Comparison of ENCODE assay signal across 8 cellular contexts in genomic region chr19:45668342-45668871, GRCh38. TPM values are rescaled to one million over a fixed set of nuclear protein-coding genes. Genes with fewer than 3 reads are reported as not detected.
DNase-seq lines count a peak whose midpoint lies in the region; ATAC-seq, FAIRE-seq and TF ChIP-seq lines count a peak whose summit lies in the region.

No MANE protein-coding gene starts in this region.

- no peak for DNase-seq in Caco-2
- no peak for DNase-seq in HepG2 (ENCODE audit: low spot score)
- no peak for DNase-seq in thoracic aorta (ENCODE audit: low spot score)
- no peak for DNase-seq in NCI-H1930 (lab: John Stamatoyannopoulos, UW)
- DNase-seq in RKO (ENCODE audit: low spot score): no peak

- peak overlapping the region; percentile 96 for H3K4me2 ChIP-seq in HepG2 (ENCODE audit: low read depth, low read length)

- CTCF ChIA-PET in Caco-2 (lab: Charles Lee): interaction anchor here (0.5 to 2.7 kb wide), 8 partner anchors 8 to 190 kb away, joined by 3 to 18 read pairs (median 6); partner anchors contain the start of genes QPCTL and SNRPD2
- CTCF ChIA-PET in HepG2 (lab: Yijun Ruan, JAX; ENCODE audit: low intra/inter-chr PET ratio, low total read pairs): no interaction called here

- FAIRE-seq in HepG2 (lab: Jason Lieb, UNC): no peak

- H3K36me3 Mint-ChIP-seq in Caco-2 (ENCODE audit: insufficient read depth, unreplicated experiment) (peaks cover 11% of the 10 kb centered on the region), IgD-negative memory B cell (no peaks in the 10 kb centered on the region)
- H3K36me3 Mint-ChIP-seq in activated naive CD8-positive, alpha-beta T cell: no peaks in the 10 kb centered on the region

- H2AFZ ChIP-seq in HepG2 (ENCODE audit: low read length): no peak overlapping the region

- no peak for TF ChIP-seq RAD21 in HepG2 (CRISPR knock-in tag; IDR thresholded peaks at IDR 0.05)

- in situ Hi-C loops in HepG2 (cut with HindIII; ENCODE audit: extremely low pct_ligation_motif_present, low pct_unique_long_range_greater_than_20kb): no loop called here

- BruUV-seq in Caco-2 (replicated peaks; lab: Mats Ljungman, UMichigan) (no TSS peak), HepG2 (replicated peaks; lab: Mats Ljungman, UMichigan) (no TSS peak)

- H3K9me3 Mint-ChIP-seq in Caco-2 (ENCODE audit: unreplicated experiment) (no peaks in the 10 kb centered on the region), IgD-negative memory B cell (peaks cover 0 to 1% (median 0%) of the 10 kb centered on the region in 3 donors)
- no peaks in the 10 kb centered on the region for H3K9me3 Mint-ChIP-seq in activated naive CD8-positive, alpha-beta T cell (ENCODE audit: low read depth)

- H3K27me3 Mint-ChIP-seq in Caco-2 (ENCODE audit: insufficient read depth, unreplicated experiment) (no peaks in the 10 kb centered on the region), IgD-negative memory B cell (peaks cover 30% of the 10 kb centered on the region)
- no peaks in the 10 kb centered on the region for H3K27me3 Mint-ChIP-seq in activated naive CD8-positive, alpha-beta T cell

- 0 out of 2 replicates have a peak overlapping the region, but pooled peaks have one; percentile 35 for H3K9ac ChIP-seq in HepG2 (ENCODE audit: insufficient read depth, low read depth, low read length)

- intact Hi-C loops in Caco-2 (cut with micrococcal nuclease; ENCODE audit: unreplicated experiment): no loop called here
- intact Hi-C loops in HepG2 (cut with micrococcal nuclease; ENCODE audit: unreplicated experiment): no loop called here

- no peaks in the 10 kb centered on the region for H3K27me3 ChIP-seq in Caco-2 (replicated peaks; ENCODE audit: control insufficient read depth, insufficient read depth, low read length)
- peaks cover 2 to 11% of the 10 kb centered on the region in 2 experiments; a peak in 3 of 5 replicates for H3K27me3 ChIP-seq in HepG2 (ENCODE audit: control insufficient read depth in 1 of 2, insufficient read depth in 2 of 2, low read length in 2 of 2)
- H3K27me3 ChIP-seq in thoracic aorta (replicated peaks; ENCODE audit: insufficient read depth): peaks cover 26% of the 10 kb centered on the region

- TF ChIP-seq EP300 in HepG2 (IDR thresholded peaks at IDR 0.05; ENCODE audit: low read depth in 2 of 2, low read length in 2 of 2) (no peak), HepG2 (CRISPR knock-in tag; IDR thresholded peaks at IDR 0.05; ENCODE audit: borderline replicate concordance) (no peak)

- POLR2A ChIA-PET in Caco-2 (lab: Charles Lee): interaction anchor here (1.4 kb wide), 1 partner anchor 9 kb away, joined by 12 read pairs; no protein-coding TSS in a partner anchor
- POLR2A ChIA-PET in HepG2 (lab: Yijun Ruan, JAX): interaction anchor here (0.6 to 2.4 kb wide), 12 partner anchors 9 to 101 kb away, joined by 3 to 12 read pairs (median 4); partner anchors contain the start of genes EML2, QPCTL, SIX5 and SNRPD2

- no peaks in the 10 kb centered on the region for H3K9me3 ChIP-seq in Caco-2
- H3K9me3 ChIP-seq in HepG2 (ENCODE audit: low read length): no peaks in the 10 kb centered on the region
- no peaks in the 10 kb centered on the region for H3K9me3 ChIP-seq in thoracic aorta

- H3K4me3 Mint-ChIP-seq in Caco-2 (ENCODE audit: unreplicated experiment): peak overlapping the region; percentile 85
- peak overlapping the region; percentile 64 to 84 (median 79) for H3K4me3 Mint-ChIP-seq in IgD-negative memory B cell
- H3K4me3 Mint-ChIP-seq in activated naive CD8-positive, alpha-beta T cell: peak overlapping the region; percentile 92

- H3K4me3 ChIP-seq in Caco-2 (ENCODE audit: low read depth, low read length) (peak overlapping the region; percentile 59), HepG2 (replicated peaks in 1 of 3; ENCODE audit: insufficient read depth in 1 of 3, low read depth in 2 of 3, low read length in 3 of 3) (peak overlapping the region; percentile 60 to 78 (median 65)), thoracic aorta (peak overlapping the region; percentile 68)

- WGBS in HepG2 (ENCODE audit: low lambda C conversion rate): under 1% methylated on average over 19 of the region's 19 CpGs

- peaks cover 8% of the 10 kb centered on the region for H3K4me1 Mint-ChIP-seq in Caco-2 (ENCODE audit: low read depth, unreplicated experiment)
- H3K4me1 Mint-ChIP-seq in IgD-negative memory B cell: peaks cover 11 to 21% (median 12%) of the 10 kb centered on the region in 3 donors
- H3K4me1 Mint-ChIP-seq in activated naive CD8-positive, alpha-beta T cell (ENCODE audit: low read depth): peaks cover 31% of the 10 kb centered on the region

- no peak for TF ChIP-seq POLR2A in HepG2 (IDR thresholded peaks at IDR 0.05; ENCODE audit: insufficient read depth in 1 of 2, low read depth in 2 of 2, low read length in 2 of 2)

- no peaks in the 10 kb centered on the region for H4K20me1 ChIP-seq in HepG2 (ENCODE audit: insufficient read depth, low read length)

- H3K79me2 ChIP-seq in HepG2 (ENCODE audit: insufficient read depth, low read length): no peaks in the 10 kb centered on the region

- H3K4me1 ChIP-seq in Caco-2 (no peaks in the 10 kb centered on the region), HepG2 (ENCODE audit: insufficient read depth, low read length) (peaks cover 44% of the 10 kb centered on the region), thoracic aorta (ENCODE audit: control insufficient read depth in 1 of 2, low read depth in 2 of 2) (peaks cover 12 to 18% of the 10 kb centered on the region in 2 donors)

- H3K27ac Mint-ChIP-seq in Caco-2 (ENCODE audit: unreplicated experiment) (no peak overlapping the region), IgD-negative memory B cell (peak overlapping the region in 2 of 3 donors; percentile 53 to 88)
- H3K27ac Mint-ChIP-seq in activated naive CD8-positive, alpha-beta T cell: peak overlapping the region; percentile 69

- ATAC-seq in HepG2 (no peak), thoracic aorta (ENCODE audit: insufficient number of reproducible peaks, low FRiP score, low read depth) (no peak), GM18868 (IDR thresholded peaks at IDR 0.05; ENCODE audit: unreplicated experiment) (no peak)

- H3K36me3 ChIP-seq in Caco-2 (ENCODE audit: control insufficient read depth, insufficient read depth, low read length) (no peaks in the 10 kb centered on the region), HepG2 (replicated peaks in 1 of 2; ENCODE audit: control insufficient read depth in 1 of 2, insufficient read depth in 2 of 2, low read length in 2 of 2) (no peaks in the 10 kb centered on the region), thoracic aorta (no peaks in the 10 kb centered on the region)

- TF ChIP-seq CTCF in Caco-2 (IDR thresholded peaks at IDR 0.05; ENCODE audit: insufficient read depth in 1 of 2, low read depth in 1 of 2, low read length in 1 of 2, severe bottlenecking in 1 of 2, unreplicated experiment in 1 of 2) (no peak), HepG2 (CRISPR knock-in tag; IDR thresholded peaks at IDR 0.05) (no peak), thoracic aorta (IDR thresholded peaks at IDR 0.05) (no peak)

- H3K27ac ChIP-seq in HepG2 (ENCODE audit: extremely low read length, insufficient read depth, low read length) (no peak overlapping the region), thoracic aorta (no peak overlapping the region)

RNA-seq across cellular contexts. Expression of gene GIPR, which starts 0.4 kb away (rescaled TPM):
- total RNA-seq in Caco-2 (2022) (2.6 and 4.6 TPM in 2 replicates), HepG2 (2016; rRNA removed; fragmentation: Illumina TruSeq; extraction: Trizol) (0.15 TPM in 1 of 2 replicates, not detected in the other), thoracic aorta (under 1 TPM in 1 of 2 donors, not detected in 1; 0.14 TPM)
- polyA plus RNA-seq in IgD-negative memory B cell (not detected), HepG2 (2011; rRNA removed) (1.2 and 1.7 TPM in 2 replicates)
- not detected in 2 replicates for total RNA-seq in HepG2 (2016; cell fraction: cytosol; rRNA removed; fragmentation: Illumina TruSeq; extraction: Trizol; ENCODE audit: low read depth)
- not detected in 2 replicates for total RNA-seq in HepG2 (2016; cell fraction: insoluble cytoplasmic fraction; rRNA removed; fragmentation: Illumina TruSeq; extraction: Trizol)
- total RNA-seq in HepG2 (2016; cell fraction: membrane; rRNA removed; fragmentation: Illumina TruSeq; extraction: Trizol): 0.07 TPM in 1 of 2 replicates, not detected in the other
- total RNA-seq in HepG2 (2016; cell fraction: nucleus; rRNA removed; fragmentation: Illumina TruSeq; extraction: Trizol): not detected in 2 replicates
- 0.23 and 0.27 TPM in 2 replicates for polyA plus RNA-seq in HepG2 (2011; cell fraction: cytosol; rRNA removed)
- 10.6 TPM in 2 replicates for polyA plus RNA-seq in HepG2 (2011; cell fraction: nucleus; rRNA removed)
- polyA plus RNA-seq in HepG2 (2012): 1.3 and 2.2 TPM in 2 replicates
- not detected in 2 replicates for polyA plus RNA-seq in HepG2 (2016; cell fraction: cytosol; fragmentation: Illumina TruSeq; extraction: Trizol; ENCODE audit: low read depth)
- polyA plus RNA-seq in HepG2 (2016; cell fraction: insoluble cytoplasmic fraction; fragmentation: Illumina TruSeq; extraction: Trizol; ENCODE audit: low read depth): not detected in 2 replicates
- not detected in 2 replicates for polyA plus RNA-seq in HepG2 (2016; cell fraction: membrane; fragmentation: Illumina TruSeq; extraction: Trizol; ENCODE audit: low read depth)
- polyA plus RNA-seq in HepG2 (2016; cell fraction: nucleus; fragmentation: Illumina TruSeq; extraction: Trizol; ENCODE audit: insufficient read depth, low read depth): 0.31 TPM in 2 replicates
- polyA minus RNA-seq in HepG2 (2011; rRNA and poly(A)+ RNA removed; ENCODE audit: low replicate concordance): 0.47 and 2.5 TPM in 2 replicates
- polyA minus RNA-seq in HepG2 (2011; cell fraction: cytosol; rRNA and poly(A)+ RNA removed): 0.59 TPM in 1 of 2 replicates, not detected in the other
- 4.5 and 7.2 TPM in 2 replicates for polyA minus RNA-seq in HepG2 (2011; cell fraction: nucleus; rRNA and poly(A)+ RNA removed)

RNA-seq across cellular contexts. Expression of gene SNRPD2, which starts 23.3 kb away (rescaled TPM):
- total RNA-seq in Caco-2 (2022): 579 and 587 TPM in 2 replicates
- 841 TPM for polyA plus RNA-seq in IgD-negative memory B cell
- 485 and 593 TPM in 2 replicates for total RNA-seq in HepG2 (2016; rRNA removed; fragmentation: Illumina TruSeq; extraction: Trizol)
- 546 and 637 TPM in 2 replicates for total RNA-seq in HepG2 (2016; cell fraction: cytosol; rRNA removed; fragmentation: Illumina TruSeq; extraction: Trizol; ENCODE audit: low read depth)
- 493 and 623 TPM in 2 replicates for total RNA-seq in HepG2 (2016; cell fraction: insoluble cytoplasmic fraction; rRNA removed; fragmentation: Illumina TruSeq; extraction: Trizol)
- 348 and 425 TPM in 2 replicates for total RNA-seq in HepG2 (2016; cell fraction: membrane; rRNA removed; fragmentation: Illumina TruSeq; extraction: Trizol)
- total RNA-seq in HepG2 (2016; cell fraction: nucleus; rRNA removed; fragmentation: Illumina TruSeq; extraction: Trizol): 161 and 163 TPM in 2 replicates
- 284 and 299 TPM in 2 replicates for polyA plus RNA-seq in HepG2 (2011; rRNA removed)
- 310 and 320 TPM in 2 replicates for polyA plus RNA-seq in HepG2 (2011; cell fraction: cytosol; rRNA removed)
- 64.5 and 68.4 TPM in 2 replicates for polyA plus RNA-seq in HepG2 (2011; cell fraction: nucleus; rRNA removed)
- 162 and 279 TPM in 2 replicates for polyA plus RNA-seq in HepG2 (2012)
- 325 and 406 TPM in 2 replicates for polyA plus RNA-seq in HepG2 (2016; cell fraction: cytosol; fragmentation: Illumina TruSeq; extraction: Trizol; ENCODE audit: low read depth)
- polyA plus RNA-seq in HepG2 (2016; cell fraction: insoluble cytoplasmic fraction; fragmentation: Illumina TruSeq; extraction: Trizol; ENCODE audit: low read depth): 334 and 359 TPM in 2 replicates
- 194 and 247 TPM in 2 replicates for polyA plus RNA-seq in HepG2 (2016; cell fraction: membrane; fragmentation: Illumina TruSeq; extraction: Trizol; ENCODE audit: low read depth)
- 168 and 190 TPM in 2 replicates for polyA plus RNA-seq in HepG2 (2016; cell fraction: nucleus; fragmentation: Illumina TruSeq; extraction: Trizol; ENCODE audit: insufficient read depth, low read depth)
- polyA minus RNA-seq in HepG2 (2011; rRNA and poly(A)+ RNA removed; ENCODE audit: low replicate concordance): 51.2 and 102 TPM in 2 replicates
- polyA minus RNA-seq in HepG2 (2011; cell fraction: cytosol; rRNA and poly(A)+ RNA removed): 47.3 and 47.6 TPM in 2 replicates
- 25.2 and 32.9 TPM in 2 replicates for polyA minus RNA-seq in HepG2 (2011; cell fraction: nucleus; rRNA and poly(A)+ RNA removed)
- 10 to 100 TPM; 65.7 to 70.1 TPM for total RNA-seq in thoracic aorta

RNA-seq across cellular contexts. Expression of gene QPCTL, which starts 24.1 kb away (rescaled TPM):
- total RNA-seq in Caco-2 (2022) (16.9 and 20.2 TPM in 2 replicates), HepG2 (2016; rRNA removed; fragmentation: Illumina TruSeq; extraction: Trizol) (6.8 and 16.0 TPM in 2 replicates), thoracic aorta (1 to 10 TPM; 4.6 to 8.8 TPM)
- polyA plus RNA-seq in IgD-negative memory B cell (2.7 TPM), HepG2 (2011; rRNA removed) (19.1 and 24.8 TPM in 2 replicates)
- 4.4 and 5.8 TPM in 2 replicates for total RNA-seq in HepG2 (2016; cell fraction: cytosol; rRNA removed; fragmentation: Illumina TruSeq; extraction: Trizol; ENCODE audit: low read depth)
- 6.7 and 15.7 TPM in 2 replicates for total RNA-seq in HepG2 (2016; cell fraction: insoluble cytoplasmic fraction; rRNA removed; fragmentation: Illumina TruSeq; extraction: Trizol)
- total RNA-seq in HepG2 (2016; cell fraction: membrane; rRNA removed; fragmentation: Illumina TruSeq; extraction: Trizol): 6.8 and 7.4 TPM in 2 replicates
- total RNA-seq in HepG2 (2016; cell fraction: nucleus; rRNA removed; fragmentation: Illumina TruSeq; extraction: Trizol): 14.0 and 17.9 TPM in 2 replicates
- polyA plus RNA-seq in HepG2 (2011; cell fraction: cytosol; rRNA removed): 19.1 and 26.2 TPM in 2 replicates
- polyA plus RNA-seq in HepG2 (2011; cell fraction: nucleus; rRNA removed): 44.7 and 47.6 TPM in 2 replicates
- polyA plus RNA-seq in HepG2 (2012): 18.7 and 23.6 TPM in 2 replicates
- polyA plus RNA-seq in HepG2 (2016; cell fraction: cytosol; fragmentation: Illumina TruSeq; extraction: Trizol; ENCODE audit: low read depth): 5.3 and 6.3 TPM in 2 replicates
- polyA plus RNA-seq in HepG2 (2016; cell fraction: insoluble cytoplasmic fraction; fragmentation: Illumina TruSeq; extraction: Trizol; ENCODE audit: low read depth): 8.0 and 9.0 TPM in 2 replicates
- 7.9 and 8.3 TPM in 2 replicates for polyA plus RNA-seq in HepG2 (2016; cell fraction: membrane; fragmentation: Illumina TruSeq; extraction: Trizol; ENCODE audit: low read depth)
- 35.2 and 45.7 TPM in 2 replicates for polyA plus RNA-seq in HepG2 (2016; cell fraction: nucleus; fragmentation: Illumina TruSeq; extraction: Trizol; ENCODE audit: insufficient read depth, low read depth)
- 22.5 and 49.4 TPM in 2 replicates for polyA minus RNA-seq in HepG2 (2011; rRNA and poly(A)+ RNA removed; ENCODE audit: low replicate concordance)
- 17.0 and 21.9 TPM in 2 replicates for polyA minus RNA-seq in HepG2 (2011; cell fraction: cytosol; rRNA and poly(A)+ RNA removed)
- polyA minus RNA-seq in HepG2 (2011; cell fraction: nucleus; rRNA and poly(A)+ RNA removed): 8.1 and 8.9 TPM in 2 replicates

RNA-seq across cellular contexts. Expression of gene EML2, which starts 29.2 kb away (rescaled TPM):
- total RNA-seq in Caco-2 (2022): 33.9 and 38.8 TPM in 2 replicates
- polyA plus RNA-seq in IgD-negative memory B cell: 18.5 TPM
- total RNA-seq in HepG2 (2016; rRNA removed; fragmentation: Illumina TruSeq; extraction: Trizol): 7.3 and 7.6 TPM in 2 replicates
- total RNA-seq in HepG2 (2016; cell fraction: cytosol; rRNA removed; fragmentation: Illumina TruSeq; extraction: Trizol; ENCODE audit: low read depth): 1.6 and 3.5 TPM in 2 replicates
- 4.2 and 9.1 TPM in 2 replicates for total RNA-seq in HepG2 (2016; cell fraction: insoluble cytoplasmic fraction; rRNA removed; fragmentation: Illumina TruSeq; extraction: Trizol)
- total RNA-seq in HepG2 (2016; cell fraction: membrane; rRNA removed; fragmentation: Illumina TruSeq; extraction: Trizol): 2.2 and 3.2 TPM in 2 replicates
- 8.8 and 13.4 TPM in 2 replicates for total RNA-seq in HepG2 (2016; cell fraction: nucleus; rRNA removed; fragmentation: Illumina TruSeq; extraction: Trizol)
- polyA plus RNA-seq in HepG2 (2011; rRNA removed): 12.9 and 16.6 TPM in 2 replicates
- 7.9 and 8.5 TPM in 2 replicates for polyA plus RNA-seq in HepG2 (2011; cell fraction: cytosol; rRNA removed)
- 74.5 and 101 TPM in 2 replicates for polyA plus RNA-seq in HepG2 (2011; cell fraction: nucleus; rRNA removed)
- 10.9 and 17.5 TPM in 2 replicates for polyA plus RNA-seq in HepG2 (2012)
- 0.88 and 1.0 TPM in 2 replicates for polyA plus RNA-seq in HepG2 (2016; cell fraction: cytosol; fragmentation: Illumina TruSeq; extraction: Trizol; ENCODE audit: low read depth)
- polyA plus RNA-seq in HepG2 (2016; cell fraction: insoluble cytoplasmic fraction; fragmentation: Illumina TruSeq; extraction: Trizol; ENCODE audit: low read depth): 3.1 and 4.1 TPM in 2 replicates
- 1.2 and 3.4 TPM in 2 replicates for polyA plus RNA-seq in HepG2 (2016; cell fraction: membrane; fragmentation: Illumina TruSeq; extraction: Trizol; ENCODE audit: low read depth)
- 25.5 and 27.6 TPM in 2 replicates for polyA plus RNA-seq in HepG2 (2016; cell fraction: nucleus; fragmentation: Illumina TruSeq; extraction: Trizol; ENCODE audit: insufficient read depth, low read depth)
- polyA minus RNA-seq in HepG2 (2011; rRNA and poly(A)+ RNA removed; ENCODE audit: low replicate concordance): 40.9 and 76.3 TPM in 2 replicates
- 13.7 and 15.5 TPM in 2 replicates for polyA minus RNA-seq in HepG2 (2011; cell fraction: cytosol; rRNA and poly(A)+ RNA removed)
- polyA minus RNA-seq in HepG2 (2011; cell fraction: nucleus; rRNA and poly(A)+ RNA removed): 15.0 and 16.1 TPM in 2 replicates
- total RNA-seq in thoracic aorta: 10 to 100 TPM; 21.7 to 34.8 TPM
